ENCODE assay signal across 2 cellular contexts in genomic region chrX:125291124-125291523, GRCh38.
TF ChIP-seq lines count a peak whose summit lies in the region.

No MANE protein-coding gene starts in this region.

TF ChIP-seq in liver, 16 proteins besides CTCF, POLR2A, EP300 and RAD21 (continued from another document):
- no peak for TF ChIP-seq REST (IDR thresholded peaks at IDR 0.05)
- peak; percentile 55 to 66 for TF ChIP-seq HNF4A (conservative IDR thresholded peaks at IDR 0.05)
- TF ChIP-seq TAF1 (conservative IDR thresholded peaks at IDR 0.05), result no peak
- no peak for TF ChIP-seq YY1 (IDR thresholded peaks at IDR 0.05)
- TF ChIP-seq ZBTB33 (IDR thresholded peaks at IDR 0.05), result no peak
TF ChIP-seq in liver: peak in this region for 6.

TF ChIP-seq in HepG2, 621 proteins besides CTCF, POLR2A, EP300 and RAD21 (continued from another document):
- TF ChIP-seq ZBTB40 (IDR thresholded peaks at IDR 0.05) (no peak), ZBTB40 (CRISPR knock-in tag; IDR thresholded peaks at IDR 0.05) (no peak), ZNF30 (CRISPR knock-in tag; IDR thresholded peaks at IDR 0.05) (no peak), PHF21A (CRISPR knock-in tag; IDR thresholded peaks at IDR 0.05) (no peak), ZNF576 (CRISPR knock-in tag; IDR thresholded peaks at IDR 0.05) (no peak), MZF1 (CRISPR knock-in tag; IDR thresholded peaks at IDR 0.05; ENCODE audit: borderline replicate concordance) (no peak), CSRNP1 (CRISPR knock-in tag; IDR thresholded peaks at IDR 0.05) (no peak), FOXP4 (CRISPR knock-in tag; IDR thresholded peaks at IDR 0.05) (no peak), WIZ (CRISPR knock-in tag; IDR thresholded peaks at IDR 0.05) (no peak), ADNP (CRISPR knock-in tag; IDR thresholded peaks at IDR 0.05) (no peak), ZXDC (CRISPR knock-in tag; IDR thresholded peaks at IDR 0.05) (no peak), ZNF510 (CRISPR knock-in tag; IDR thresholded peaks at IDR 0.05; ENCODE audit: low read depth) (no peak), ZNF710 (CRISPR knock-in tag; IDR thresholded peaks at IDR 0.05; ENCODE audit: borderline replicate concordance) (no peak), ZNF34 (CRISPR knock-in tag; IDR thresholded peaks at IDR 0.05; ENCODE audit: borderline replicate concordance) (no peak), ZNF33B (CRISPR knock-in tag; IDR thresholded peaks at IDR 0.05) (no peak), ZNF746 (CRISPR knock-in tag; IDR thresholded peaks at IDR 0.05) (no peak)
